38 cellular contexts compared by ENCODE assay signal in genomic region chr2:919672-920071, GRCh38. TPM values are rescaled to one million over a fixed set of nuclear protein-coding genes. Genes with fewer than 3 reads are reported as not detected.
"Had no signal": no experiment of that assay in that cellular context is flagged by ENCODE, and none has a peak within 500 bp of the region (broad histone marks: within the 10 kb centered on the region; RNA-seq: fewer than 3 reads in every experiment).

No MANE protein-coding gene starts in this region.

- H3K9me3 ChIP-seq: MG63 had no signal

- H3K36me3 ChIP-seq: MG63 had no signal

- H3K27me3 ChIP-seq: MG63 had no signal

- DNase-seq: Karpas-422, Kasumi-1, MG63, MM.1S, MV-4-11, NCI-H1048, NCI-H1092, NCI-H1092 treated with DMSO at 0.1 percent for 48 hours, NCI-H1105, NCI-H1105 treated with DMSO at 0.1 percent for 48 hours, NCI-H1417, NCI-H1417 treated with DMSO at 0.1 percent for 48 hours, NCI-H1436, NCI-H1436 treated with DMSO at 0.1 percent for 48 hours, NCI-H146, NCI-H1694, NCI-H1694 treated with DMSO at 0.1 percent for 48 hours, NCI-H187, NCI-H187 treated with DMSO at 0.1 percent for 48 hours, NCI-H1930, NCI-H2029, NCI-H2029 treated with DMSO at 0.1 percent for 48 hours, NCI-H2081, NCI-H2081 treated with DMSO at 0.1 percent for 48 hours, NCI-H2107, NCI-H2171, NCI-H2227 treated with DMSO at 0.1 percent for 48 hours, NCI-H226, NCI-H345, NCI-H446, NCI-H446 treated with DMSO at 0.1 percent for 48 hours, NCI-H510A, NCI-H510A treated with DMSO at 0.1 percent for 48 hours, NCI-H524 had no signal

- H3K4me3 ChIP-seq: MG63 had no signal

RNA-seq across cellular contexts. Expression of gene SNTG2, which starts 31.0 kb away (rescaled TPM):
- total RNA-seq: LHCN-M2, M059J, MCF 10A, NCI-H460 had no signal
